Comparison of ENCODE assay signal across 31 cellular contexts in genomic region chr20:58882704-58883089, GRCh38. TPM values are rescaled to one million over a fixed set of nuclear protein-coding genes. Genes with fewer than 3 reads are reported as not detected.
DNase-seq lines count a peak whose midpoint lies in the region; FAIRE-seq and TF ChIP-seq lines count a peak whose summit lies in the region.
"Had no signal": no experiment of that assay in that cellular context is flagged by ENCODE, and none has a peak within 500 bp of the region (broad histone marks: within the 10 kb centered on the region; RNA-seq: fewer than 3 reads in every experiment).

No MANE protein-coding gene starts in this region.

- peaks cover 4% of the 10 kb centered on the region for H3K79me1 ChIP-seq in trophoblast cell (ENCODE audit: low read length)

- no peak overlapping the region for H2BK12ac ChIP-seq in trophoblast cell (ENCODE audit: low read length)

- no peaks in the 10 kb centered on the region for H3F3A ChIP-seq in GM23248 (ENCODE audit: insufficient read depth)

- H3K36me3 ChIP-seq in GM23248 (ENCODE audit: low read depth) = no peaks in the 10 kb centered on the region
- H3K36me3 ChIP-seq in astrocyte (ENCODE audit: insufficient read depth, low read length) = no peaks in the 10 kb centered on the region
- H3K36me3 ChIP-seq in trophoblast cell (ENCODE audit: control insufficient read depth in 1 of 2, insufficient read depth in 2 of 2, low read length in 2 of 2) = no peaks in the 10 kb centered on the region
- H3K36me3 ChIP-seq in spleen = no peaks in the 10 kb centered on the region
- H3K36me3 ChIP-seq: ovary, Peyer's patch, right atrium auricular region had no signal

- in situ Hi-C loops in GM23248 (cut with MboI) = no loop called here

- H3K23ac ChIP-seq in trophoblast cell (ENCODE audit: low read length) = no peak overlapping the region

- H3K9me2 ChIP-seq in GM23248 (ENCODE audit: insufficient read depth) = no peaks in the 10 kb centered on the region

- no peak overlapping the region for H3K27ac Mint-ChIP-seq in astrocyte (ENCODE audit: unreplicated experiment)
- H3K27ac Mint-ChIP-seq: activated B cell treated with CpG ODN at 0.5 μM for 24 hours; activated naive CD4-positive, alpha-beta T cell treated with anti-CD3 and anti-CD28 coated beads, Interleukin-2, amount 10 ng/mL, durations not matched to agents 7 days and 5 days; activated T-helper 1 cell treated with anti-CD3 and anti-CD28 coated beads, Interleukin-12 subunit alpha, Interleukin-12 subunit beta, Interleukin-2, Interleukin-4 antibody, amounts not matched to agents 30 ng/mL and 10 ng/mL and 1 ng/mL, durations not matched to agents 14 hours and 24 hours and 36 hours; endodermal cell; memory B cell; stimulated activated naive B cell treated with anti-CD40 and anti-IgM and Interleukin-4, amounts not matched to agents 10 μg/mL and 1 μg/mL and 100 μg/mL, for 72 hours had no signal

- H3K9me3 ChIP-seq in GM23248 (ENCODE audit: low read depth) (no peaks in the 10 kb centered on the region), astrocyte (ENCODE audit: insufficient read depth, low read depth, low read length) (no peaks in the 10 kb centered on the region), trophoblast cell (ENCODE audit: insufficient read depth, low read depth, low read length) (no peaks in the 10 kb centered on the region), spleen (no peaks in the 10 kb centered on the region)
- H3K9me3 ChIP-seq: ovary, Peyer's patch, right atrium auricular region had no signal

- TF ChIP-seq CTCF in astrocyte (IDR thresholded peaks at IDR 0.05; ENCODE audit: insufficient read depth, low read depth, low read length) (no peak), spleen (IDR thresholded peaks at IDR 0.05 in 8 of 11, conservative IDR thresholded peaks at IDR 0.05 in 3 of 11) (no peak)

- H3K4me2 ChIP-seq in GM23248 (ENCODE audit: unreplicated experiment) = peak overlapping the region; percentile 59
- H3K4me2 ChIP-seq in astrocyte (ENCODE audit: low read length) = peak overlapping the region; percentile 57
- peak overlapping the region; percentile 49 for H3K4me2 ChIP-seq in trophoblast cell (ENCODE audit: low read length)

- no peak overlapping the region for H3K4ac ChIP-seq in trophoblast cell (ENCODE audit: low read depth, low read length)

- H3K14ac ChIP-seq in trophoblast cell (ENCODE audit: low read length) = no peak overlapping the region

- TF ChIP-seq POLR2A in spleen (IDR thresholded peaks at IDR 0.05) = no peak

- no peak overlapping the region for H3K27ac ChIP-seq in GM23248
- H3K27ac ChIP-seq in astrocyte (ENCODE audit: low read depth, low read length) = no peak overlapping the region
- H3K27ac ChIP-seq in layer of hippocampus (ENCODE audit: low read depth, low read length) = peak overlapping the region; percentile 18
- peak overlapping the region; percentile 84 for H3K27ac ChIP-seq in trophoblast cell (ENCODE audit: low read depth, low read length)
- H3K27ac ChIP-seq in spleen = no peak overlapping the region
- H3K27ac ChIP-seq: ovary, Peyer's patch, right atrium auricular region had no signal

- H3K18ac ChIP-seq in trophoblast cell (ENCODE audit: low read length) = no peak overlapping the region

- no peaks in the 10 kb centered on the region for H3K79me2 ChIP-seq in GM23248 (ENCODE audit: insufficient read depth)
- no peaks in the 10 kb centered on the region for H3K79me2 ChIP-seq in astrocyte (ENCODE audit: insufficient read depth, low read length)
- H3K79me2 ChIP-seq in trophoblast cell (ENCODE audit: control insufficient read depth, insufficient read depth, low read length, poor library complexity) = peaks cover 3% of the 10 kb centered on the region

- no peaks in the 10 kb centered on the region for H3K36me3 Mint-ChIP-seq in astrocyte (ENCODE audit: low read depth, unreplicated experiment)
- H3K36me3 Mint-ChIP-seq: activated naive CD4-positive, alpha-beta T cell treated with anti-CD3 and anti-CD28 coated beads, Interleukin-2, amount 10 ng/mL, durations not matched to agents 7 days and 5 days; immature natural killer cell; memory B cell had no signal

- no peak overlapping the region for H2AK5ac ChIP-seq in trophoblast cell (ENCODE audit: low read length)

- H3K4me1 ChIP-seq in GM23248 (ENCODE audit: insufficient read depth) (0 out of 2 replicates have a peak, but pooled peaks cover 10% of the 10 kb centered on the region), astrocyte (ENCODE audit: insufficient read depth, low read length) (peaks cover 12% of the 10 kb centered on the region), trophoblast cell (ENCODE audit: control insufficient read depth in 1 of 2, insufficient read depth in 2 of 2, low read length in 2 of 2) (peaks cover 11 to 15% of the 10 kb centered on the region in 2 experiments), spleen (peaks cover 0 to 26% (median 10%) of the 10 kb centered on the region in 6 donors)
- H3K4me1 ChIP-seq: Peyer's patch, right atrium auricular region had no signal

- H3K9ac ChIP-seq in GM23248 (no peak overlapping the region), astrocyte (ENCODE audit: low read length) (peak overlapping the region; percentile 12), trophoblast cell (ENCODE audit: low read length) (no peak overlapping the region)

- H4K20me1 ChIP-seq in GM23248 (ENCODE audit: insufficient read depth) (no peaks in the 10 kb centered on the region), astrocyte (ENCODE audit: insufficient read depth, low read length) (no peaks in the 10 kb centered on the region)

- no peaks in the 10 kb centered on the region for H3K27me3 ChIP-seq in GM23248 (replicated peaks; ENCODE audit: insufficient read depth)
- no peaks in the 10 kb centered on the region for H3K27me3 ChIP-seq in astrocyte (ENCODE audit: insufficient read depth, low read length)
- no peaks in the 10 kb centered on the region for H3K27me3 ChIP-seq in layer of hippocampus (ENCODE audit: control insufficient read depth, insufficient read depth, low read length)
- H3K27me3 ChIP-seq in trophoblast cell (ENCODE audit: insufficient read depth, low read length) = no peaks in the 10 kb centered on the region
- H3K27me3 ChIP-seq in spleen (replicated peaks in 1 of 7) = no peaks in the 10 kb centered on the region
- H3K27me3 ChIP-seq: ovary, Peyer's patch, right atrium auricular region had no signal

- H4K12ac ChIP-seq in trophoblast cell (ENCODE audit: low read depth, low read length) = no peak overlapping the region

- intact Hi-C loops in spleen (cut with DNase I; ENCODE audit: low total_unique reads) = loop anchor here (10.0 kb wide), 1 partner anchor 162 kb away; the partner anchor contains the start of gene PRELID3B

- H2BK120ac ChIP-seq in trophoblast cell (ENCODE audit: insufficient read depth, low read length, poor library complexity) = peak overlapping the region; percentile 25

- FAIRE-seq in astrocyte (lab: Jason Lieb, UNC) = no peak
- FAIRE-seq: urothelium cell line had no signal

- no peak overlapping the region for H2BK5ac ChIP-seq in trophoblast cell (ENCODE audit: low read depth, low read length, poor library complexity)

- H4K8ac ChIP-seq in trophoblast cell (ENCODE audit: low read depth, low read length) = no peak overlapping the region

- H3K4me3 ChIP-seq in GM23248 = peak overlapping the region; percentile 50
- no peak overlapping the region for H3K4me3 ChIP-seq in astrocyte (ENCODE audit: insufficient read depth, low read depth, low read length)
- H3K4me3 ChIP-seq in trophoblast cell (ENCODE audit: low read depth, low read length) = no peak overlapping the region
- no peak overlapping the region for H3K4me3 ChIP-seq in spleen
- H3K4me3 ChIP-seq: ovary, Peyer's patch, right atrium auricular region had no signal

- no peaks in the 10 kb centered on the region for H3K9me3 Mint-ChIP-seq in astrocyte (ENCODE audit: unreplicated experiment)
- H3K9me3 Mint-ChIP-seq: activated B cell treated with CpG ODN at 0.5 μM for 24 hours; activated naive CD4-positive, alpha-beta T cell treated with anti-CD3 and anti-CD28 coated beads, Interleukin-2, amount 10 ng/mL, durations not matched to agents 7 days and 5 days; activated T-helper 1 cell treated with anti-CD3 and anti-CD28 coated beads, Interleukin-12 subunit alpha, Interleukin-12 subunit beta, Interleukin-2, Interleukin-4 antibody, amounts not matched to agents 30 ng/mL and 10 ng/mL and 1 ng/mL, durations not matched to agents 14 hours and 24 hours and 36 hours; endodermal cell; immature natural killer cell; memory B cell; naive B cell; stimulated activated naive B cell treated with anti-CD40 and anti-IgM and Interleukin-4, amounts not matched to agents 10 μg/mL and 1 μg/mL and 100 μg/mL, for 72 hours had no signal

- DNase-seq in GM23248 = no peak
- DNase-seq in astrocyte (ENCODE audit: low read depth) = no peak
- no peak for DNase-seq in trophoblast cell
- no peak for DNase-seq in activated naive CD4-positive, alpha-beta T cell (lab: John Stamatoyannopoulos, UW)
- no peak for DNase-seq in spleen
- no peak for DNase-seq in NCI-H446 treated with DMSO at 0.1 percent for 48 hours (lab: John Stamatoyannopoulos, UW)
- no peak for DNase-seq in GOT3 (lab: John Stamatoyannopoulos, UW)
- DNase-seq: activated B cell treated with CpG ODN at 0.5 μM for 24 hours; activated naive CD4-positive, alpha-beta T cell treated with anti-CD3 and anti-CD28 coated beads, Interleukin-2, amount 10 ng/mL, durations not matched to agents 7 days and 5 days; DND-41; foreskin melanocyte; hippocampal formation; immature natural killer cell; naive B cell; NCI-H1105 treated with DMSO at 0.1 percent for 48 hours; NCI-H1930; NCI-H226; NCI-H748 treated with DMSO at 0.1 percent for 48 hours; ovary; Peyer's patch; SIG-M5; stimulated activated CD4-positive, alpha-beta T cell treated with anti-CD3 and anti-CD28 coated beads, Interleukin-12 subunit alpha, Interleukin-12 subunit beta, amount 100 ng/mL, for 4 hours; stimulated activated CD4-positive, alpha-beta T cell treated with anti-CD3 and anti-CD28 coated beads, Interleukin-4, amount 100 ng/mL, for 4 hours; stimulated activated naive B cell treated with anti-CD40 and anti-IgM and Interleukin-4, amounts not matched to agents 10 μg/mL and 1 μg/mL and 100 μg/mL, for 72 hours; T1000 had no signal

- 64 to 74% methylated on average over 5 of the region's 5 CpGs for WGBS in GM23248 (ENCODE audit: low coverage in 1 of 2, low lambda C conversion rate in 2 of 2, missing lambda C conversion rate in 2 of 2), 2 experiments
- WGBS in trophoblast cell (ENCODE audit: extremely low coverage, insufficient coverage, insufficient read length) = no CpG with 5 or more reads among the region's 5 CpGs
- WGBS in spleen, 5 donors = 76 to 97% (median 77%) methylated on average over 5 of the region's 5 CpGs

- peaks cover 15% of the 10 kb centered on the region for H3K4me1 Mint-ChIP-seq in astrocyte (ENCODE audit: low read depth, unreplicated experiment)

- H4K91ac ChIP-seq in trophoblast cell (ENCODE audit: low read depth, low read length) = no peak overlapping the region

- no peaks in the 10 kb centered on the region for H3K27me3 Mint-ChIP-seq in astrocyte (ENCODE audit: low read depth, unreplicated experiment)
- H3K27me3 Mint-ChIP-seq: activated B cell treated with CpG ODN at 0.5 μM for 24 hours; memory B cell; naive B cell; stimulated activated naive B cell treated with anti-CD40 and anti-IgM and Interleukin-4, amounts not matched to agents 10 μg/mL and 1 μg/mL and 100 μg/mL, for 72 hours had no signal

- H3K4me3 Mint-ChIP-seq in astrocyte (ENCODE audit: unreplicated experiment) = no peak overlapping the region
- H3K4me3 Mint-ChIP-seq: activated B cell treated with CpG ODN at 0.5 μM for 24 hours; activated naive CD4-positive, alpha-beta T cell treated with anti-CD3 and anti-CD28 coated beads, Interleukin-2, amount 10 ng/mL, durations not matched to agents 7 days and 5 days; activated T-helper 1 cell treated with anti-CD3 and anti-CD28 coated beads, Interleukin-12 subunit alpha, Interleukin-12 subunit beta, Interleukin-2, Interleukin-4 antibody, amounts not matched to agents 30 ng/mL and 10 ng/mL and 1 ng/mL, durations not matched to agents 14 hours and 24 hours and 36 hours; immature natural killer cell; memory B cell; naive B cell; stimulated activated naive B cell treated with anti-CD40 and anti-IgM and Interleukin-4, amounts not matched to agents 10 μg/mL and 1 μg/mL and 100 μg/mL, for 72 hours had no signal

- H2AFZ ChIP-seq in GM23248 (peak overlapping the region; percentile 65; the same call in 1 of the 2 replicates), astrocyte (ENCODE audit: low read depth, low read length) (peak overlapping the region; percentile 43), trophoblast cell (ENCODE audit: insufficient read depth, low read length, poor library complexity) (no peak overlapping the region)

RNA-seq across cellular contexts. Expression of gene GNAS, which starts 30.2 kb away (rescaled TPM):
- total RNA-seq in GM23248 (2014; rRNA removed; shearing (Covaris generic)) = 804 and 904 TPM in 2 replicates
- polyA plus RNA-seq in GM23248 (2016; fragmentation: Nextera tagmentation; extraction: Ambion mirVana) (421 and 424 TPM in 2 replicates), spleen (100 to 1,000 TPM; 722 to 854 (median 771) TPM)
- total RNA-seq in astrocyte (1,937 and 2,003 TPM in 2 replicates), spleen (100 to 1,000 TPM; 745 to 849 (median 769) TPM)
- polyA plus RNA-seq in trophoblast cell (2013) = 1,560 and 1,575 TPM in 2 replicates

RNA-seq across cellular contexts. Expression of gene GNAS-AS1, which starts 32.0 kb away (rescaled TPM):
- 0.25 and 0.97 TPM in 2 replicates for total RNA-seq in GM23248 (2014; rRNA removed; shearing (Covaris generic))
- polyA plus RNA-seq in GM23248 (2016; fragmentation: Nextera tagmentation; extraction: Ambion mirVana) = 0.77 and 1.0 TPM in 2 replicates
- total RNA-seq in astrocyte = 2.8 and 3.8 TPM in 2 replicates
- polyA plus RNA-seq in trophoblast cell (2013) = 0.35 and 0.56 TPM in 2 replicates
- total RNA-seq in spleen = 1 to 10 TPM in 2 of 7 donors, under 1 TPM in 3, not detected in 2; 0.44 to 1.1 (median 0.70) TPM
- polyA plus RNA-seq in spleen = under 1 TPM; 0.18 to 0.32 (median 0.22) TPM
- total RNA-seq: right atrium auricular region had no signal
- polyA plus RNA-seq: immature natural killer cell had no signal

Comparison
In these comparisons a context has a peak if more than half of its experiments do, and no peak if none do; other contexts are left out.
1. H3K27ac ChIP-seq: peak in layer of hippocampus (single experiment) and trophoblast cell (single experiment); none in GM23248 (single experiment), astrocyte (single experiment) and spleen (0 of 8).
2. Peak in every context shown above with its lines, with median percentiles within 50 percentile points of each other: H3K4me2 ChIP-seq.